8 cellular contexts compared by ENCODE assay signal in the genomic region with DNA sequence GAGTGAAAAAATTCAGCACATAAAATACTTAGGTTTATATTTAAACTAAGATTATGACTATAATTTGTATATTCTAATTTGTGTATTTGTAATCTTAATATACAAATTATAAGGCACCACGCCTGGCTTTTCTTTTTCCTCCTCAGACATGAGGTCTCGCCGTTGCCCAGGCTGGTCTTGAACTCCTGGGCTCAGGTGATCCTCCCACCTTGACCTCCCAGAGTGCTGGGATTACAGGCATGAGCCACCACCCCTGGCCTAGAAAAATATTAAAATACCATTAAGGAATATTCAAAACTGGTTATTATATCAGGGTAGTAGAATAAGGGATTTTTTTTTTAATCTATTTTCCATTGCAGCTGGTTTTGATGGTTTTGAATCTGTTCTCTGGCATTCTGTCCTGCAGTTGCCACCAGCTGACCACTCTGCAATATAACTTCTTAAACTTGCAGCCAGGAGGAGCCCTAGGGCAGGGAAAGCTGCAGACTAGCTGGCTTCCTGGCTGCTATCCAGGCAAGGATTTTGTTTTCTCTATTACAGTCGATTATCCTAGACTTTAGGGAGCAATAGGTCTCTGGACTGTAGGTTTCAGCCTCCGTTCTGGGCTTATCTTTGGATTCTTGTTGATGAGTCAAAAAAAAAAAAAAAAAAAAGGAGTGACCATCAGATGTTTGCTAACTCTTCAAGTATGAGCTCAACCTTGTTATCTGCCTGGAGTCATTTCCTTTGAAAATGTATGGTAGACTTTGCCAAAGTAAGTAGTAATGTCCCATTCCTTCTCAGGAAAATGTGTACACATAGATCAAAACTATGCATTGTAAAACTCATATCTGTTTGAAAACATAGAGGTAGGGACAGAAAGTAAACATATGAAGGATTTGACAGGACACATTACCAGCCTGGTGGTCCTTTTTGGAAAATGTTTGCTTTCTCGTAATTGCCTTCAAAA. TPM values are rescaled to one million over a fixed set of nuclear protein-coding genes. Genes with fewer than 3 reads are reported as not detected.
A peak's percentile ranks its signal among the peaks of the same experiment; 100 is the strongest.
DNase-seq lines count a peak whose midpoint lies in the region; ATAC-seq, FAIRE-seq and TF ChIP-seq lines count a peak whose summit lies in the region.

No MANE protein-coding gene starts in this region.

- H3K36me3 Mint-ChIP-seq in neural progenitor cell = peaks cover 21% of the 10 kb centered on the region

- H4K20me1 ChIP-seq in neural progenitor cell (ENCODE audit: low read depth) = no peaks in the 10 kb centered on the region

- no peaks in the 10 kb centered on the region for H3K4me1 ChIP-seq in neural progenitor cell

- H3F3A ChIP-seq in neural progenitor cell (ENCODE audit: low read depth) = peaks cover 24% of the 10 kb centered on the region

- H3K27me3 ChIP-seq in neural progenitor cell = no peaks in the 10 kb centered on the region

- no peaks in the 10 kb centered on the region for H3K79me2 ChIP-seq in neural progenitor cell (ENCODE audit: low read depth)

- no peak overlapping the region for H2AFZ ChIP-seq in neural progenitor cell (replicated peaks)

- H3K27me3 Mint-ChIP-seq in neural progenitor cell (ENCODE audit: insufficient read depth, low read depth) = no peaks in the 10 kb centered on the region

- peaks cover 14% of the 10 kb centered on the region for H3K36me3 ChIP-seq in neural progenitor cell

- H3K27ac ChIP-seq in neural progenitor cell = no peak overlapping the region

- DNase-seq in AG09309 (ENCODE audit: low read depth) (peak; percentile 97), NCI-H2029 treated with DMSO at 0.1 percent for 48 hours (lab: John Stamatoyannopoulos, UW) (peak; percentile 44), foreskin melanocyte (peak; percentile 51), neural progenitor cell (ENCODE audit: low spot score) (peak; percentile 77), posterior vena cava (ENCODE audit: low spot score) (no peak)
- peak; percentile 11 for DNase-seq in activated CD4-positive, alpha-beta T cell treated with anti-CD3 and anti-CD28 coated beads, Interleukin-2, amount 50 U/mL, for 1 hour

- peaks cover 7% of the 10 kb centered on the region for H3K4me1 Mint-ChIP-seq in neural progenitor cell

- no peak overlapping the region for H3K4me2 ChIP-seq in neural progenitor cell

- peak; percentile 87 for FAIRE-seq in G401.6 (lab: Jason Lieb, UNC)

- H3K4me3 Mint-ChIP-seq in neural progenitor cell = no peak overlapping the region

- H3K4me3 ChIP-seq in AG09309 (ENCODE audit: control insufficient read depth, low read depth, low read length) (no peak overlapping the region), neural progenitor cell (no peak overlapping the region)

- intact Hi-C loops in posterior vena cava (cut with DNase I) = loop anchor here (2.0 to 5.0 kb wide), 2 partner anchors 42 to 44 kb away; no protein-coding TSS in a partner anchor

- H3K27ac Mint-ChIP-seq in neural progenitor cell = no peak overlapping the region

- H3K9ac ChIP-seq in neural progenitor cell = no peak overlapping the region

- H3K9me3 Mint-ChIP-seq in neural progenitor cell = no peaks in the 10 kb centered on the region

- ATAC-seq in HG03139 (IDR thresholded peaks at IDR 0.05; ENCODE audit: unreplicated experiment) = no peak

- peak; percentile 79 for TF ChIP-seq CTCF in AG09309 (IDR thresholded peaks at IDR 0.05; ENCODE audit: control insufficient read depth, insufficient read depth, low read depth, low read length, missing control alignments)
- TF ChIP-seq CTCF in neural progenitor cell (IDR thresholded peaks at IDR 0.05) = peak; percentile 88

- no peaks in the 10 kb centered on the region for H3K9me3 ChIP-seq in neural progenitor cell (ENCODE audit: low read depth)

RNA-seq across cellular contexts. Expression of a gene that starts 13.2 kb away (rescaled TPM):
- total RNA-seq in neural progenitor cell (ENCODE audit: low replicate concordance) = 33.3 and 47.7 TPM in 2 replicates
- total RNA-seq in posterior vena cava = 1 to 10 TPM; 6.0 to 6.1 TPM

RNA-seq across cellular contexts. Expression of a gene that starts 39.7 kb away (rescaled TPM):
- total RNA-seq in neural progenitor cell (ENCODE audit: low replicate concordance) = 0.11 and 0.87 TPM in 2 replicates
- total RNA-seq in posterior vena cava = 10 to 100 TPM; 15.7 to 16.2 TPM

RNA-seq across cellular contexts. Expression of a gene that starts 58.6 kb away (rescaled TPM):
- total RNA-seq in neural progenitor cell (ENCODE audit: low replicate concordance) (63.3 and 72.1 TPM in 2 replicates), posterior vena cava (10 to 100 TPM; 38.2 to 55.6 TPM)
